ENCODE assay signal across 16 cellular contexts in the genomic region with DNA sequence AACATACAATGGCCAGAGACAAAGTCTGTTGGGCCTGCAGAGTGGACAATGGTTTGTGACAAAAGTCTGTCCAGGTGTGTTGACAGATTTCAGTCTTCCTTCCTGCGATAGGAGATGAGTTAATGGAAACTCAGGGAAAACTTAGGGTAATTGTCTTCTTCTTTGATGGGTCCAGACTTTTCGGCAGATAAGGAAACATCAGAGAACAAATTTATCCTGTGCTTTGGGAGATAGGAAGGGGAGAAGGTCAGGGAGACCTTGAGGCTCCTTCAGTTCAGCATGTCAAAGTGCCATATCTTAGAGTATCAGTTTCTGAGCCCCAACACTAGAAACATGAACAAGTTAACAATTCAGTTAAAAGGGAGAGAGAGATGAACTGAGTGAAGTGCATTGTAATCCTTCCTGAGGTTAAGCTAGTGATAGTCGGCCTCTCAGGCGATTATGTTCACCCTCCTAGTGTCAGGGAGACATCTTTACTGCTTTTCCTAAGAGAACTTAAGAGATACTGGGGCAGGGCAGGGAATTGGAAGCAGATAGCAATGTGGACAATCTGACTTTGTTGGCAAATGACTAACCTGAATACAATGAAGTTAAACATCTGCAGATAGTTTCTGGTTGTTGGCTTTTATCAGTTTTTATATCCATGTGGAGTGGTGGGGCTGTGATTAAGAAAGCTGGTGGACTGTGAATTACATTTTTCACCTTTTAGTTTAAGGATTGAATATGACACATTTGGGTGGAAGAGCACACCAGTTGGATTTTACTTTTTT.
A peak's percentile ranks its signal among the peaks of the same experiment; 100 is the strongest.
DNase-seq lines count a peak whose midpoint lies in the region; ATAC-seq, FAIRE-seq and TF ChIP-seq lines count a peak whose summit lies in the region.
"Had no signal": no experiment of that assay in that cellular context is flagged by ENCODE, and none has a peak within 500 bp of the region (broad histone marks: within the 10 kb centered on the region; RNA-seq: fewer than 3 reads in every experiment).

No MANE protein-coding gene starts in this region.

- H3K9me3 Mint-ChIP-seq in astrocyte (ENCODE audit: unreplicated experiment), result no peaks in the 10 kb centered on the region

- H3K27me3 ChIP-seq in astrocyte (ENCODE audit: insufficient read depth, low read length), result no peaks in the 10 kb centered on the region
- no peaks in the 10 kb centered on the region for H3K27me3 ChIP-seq in hepatocyte
- H3K27me3 ChIP-seq: colonic mucosa, gastrocnemius medialis had no signal

- DNase-seq in GM04504 (ENCODE audit: low read depth) (peak; percentile 71), astrocyte (ENCODE audit: low read depth) (peak; percentile 86), hepatocyte (ENCODE audit: low spot score) (peak; percentile 37), stromal cell of bone marrow (ENCODE audit: low read depth) (peak; percentile 53), NCI-H2227 (lab: John Stamatoyannopoulos, UW; ENCODE audit: unreplicated experiment) (no peak), UCSD-AML1 (lab: John Stamatoyannopoulos, UW; ENCODE audit: unreplicated experiment) (no peak)
- DNase-seq: colonic mucosa; gastrocnemius medialis; naive thymus-derived CD4-positive, alpha-beta T cell; NCI-H2029 had no signal

- H4K20me1 ChIP-seq in astrocyte (ENCODE audit: insufficient read depth, low read length) (no peaks in the 10 kb centered on the region), hepatocyte (ENCODE audit: insufficient read depth, poor library complexity, severe bottlenecking) (no peaks in the 10 kb centered on the region)

- H3K4me2 ChIP-seq in astrocyte (ENCODE audit: low read length) (peak overlapping the region; percentile 23), hepatocyte (peak overlapping the region; percentile 5)

- H3K9ac ChIP-seq in astrocyte (ENCODE audit: low read length), result peak overlapping the region; percentile 62

- peaks cover 46% of the 10 kb centered on the region for H3K4me1 Mint-ChIP-seq in astrocyte (ENCODE audit: low read depth, unreplicated experiment)

- H3K4me3 Mint-ChIP-seq in astrocyte (ENCODE audit: unreplicated experiment), result no peak overlapping the region
- H3K4me3 Mint-ChIP-seq: naive thymus-derived CD4-positive, alpha-beta T cell had no signal

- H3K27ac ChIP-seq in astrocyte (ENCODE audit: low read depth, low read length) (peak overlapping the region; percentile 86), hepatocyte (peak overlapping the region; percentile 75)
- H3K27ac ChIP-seq: colonic mucosa, gastrocnemius medialis, SK-N-MC, thoracic aorta, VCaP had no signal

- H3K4me1 ChIP-seq in astrocyte (ENCODE audit: insufficient read depth, low read length) (peaks cover 32% of the 10 kb centered on the region), hepatocyte (ENCODE audit: insufficient read depth) (peaks cover 26% of the 10 kb centered on the region)
- H3K4me1 ChIP-seq: colonic mucosa, gastrocnemius medialis had no signal

- 40% methylated on average over 4 of the region's 4 CpGs for WGBS in hepatocyte (ENCODE audit: low lambda C conversion rate, missing lambda C conversion rate)

- peak overlapping the region; percentile 48 for H3K27ac Mint-ChIP-seq in astrocyte (ENCODE audit: unreplicated experiment)

- H3K9me3 ChIP-seq in astrocyte (ENCODE audit: insufficient read depth, low read depth, low read length), result no peaks in the 10 kb centered on the region
- H3K9me3 ChIP-seq in hepatocyte (ENCODE audit: low read depth), result no peaks in the 10 kb centered on the region
- H3K9me3 ChIP-seq: colonic mucosa, gastrocnemius medialis, thoracic aorta had no signal

- H3K36me3 ChIP-seq in astrocyte (ENCODE audit: insufficient read depth, low read length) (no peaks in the 10 kb centered on the region), hepatocyte (replicated peaks; ENCODE audit: insufficient read depth, low read depth) (no peaks in the 10 kb centered on the region)
- H3K36me3 ChIP-seq: colonic mucosa, gastrocnemius medialis, thoracic aorta had no signal

- no peaks in the 10 kb centered on the region for H3K79me2 ChIP-seq in astrocyte (ENCODE audit: insufficient read depth, low read length)
- no peaks in the 10 kb centered on the region for H3K79me2 ChIP-seq in hepatocyte

- ATAC-seq in HG03432 (IDR thresholded peaks at IDR 0.05; ENCODE audit: unreplicated experiment), result no peak
- ATAC-seq: gastrocnemius medialis; naive thymus-derived CD4-positive, alpha-beta T cell had no signal

- peaks cover 5% of the 10 kb centered on the region for H3K36me3 Mint-ChIP-seq in astrocyte (ENCODE audit: low read depth, unreplicated experiment)
- H3K36me3 Mint-ChIP-seq: naive thymus-derived CD4-positive, alpha-beta T cell had no signal

- H3K4me3 ChIP-seq in astrocyte (ENCODE audit: insufficient read depth, low read depth, low read length) (no peak overlapping the region), hepatocyte (no peak overlapping the region)
- H3K4me3 ChIP-seq: colonic mucosa, gastrocnemius medialis, SK-N-MC, thoracic aorta had no signal

- H3K9me2 ChIP-seq in hepatocyte (replicated peaks; ENCODE audit: insufficient read depth), result no peaks in the 10 kb centered on the region

- H2AFZ ChIP-seq in astrocyte (ENCODE audit: low read depth, low read length), result no peak overlapping the region
- H2AFZ ChIP-seq in hepatocyte, result no peak overlapping the region

- no peak for TF ChIP-seq CTCF in astrocyte (IDR thresholded peaks at IDR 0.05; ENCODE audit: insufficient read depth, low read depth, low read length)
- no peak for TF ChIP-seq CTCF in hepatocyte (IDR thresholded peaks at IDR 0.05; ENCODE audit: poor library complexity)

- peak; percentile 87 for FAIRE-seq in astrocyte (lab: Jason Lieb, UNC)
- FAIRE-seq: D721Med, islet of Langerhans had no signal

- no peaks in the 10 kb centered on the region for H3K27me3 Mint-ChIP-seq in astrocyte (ENCODE audit: low read depth, unreplicated experiment)

Comparison
In these comparisons a context has a peak if more than half of its experiments do, and no peak if none do; other contexts are left out.
1. DNase-seq: peak in GM04504 (single experiment), astrocyte (single experiment), hepatocyte (single experiment) and stromal cell of bone marrow (single experiment); none in NCI-H2227 (single experiment) and UCSD-AML1 (single experiment).